ENCODE assay signal across 19 cellular contexts in genomic region chr2:179614121-179614520, GRCh38.
"Had no signal": no experiment of that assay in that cellular context is flagged by ENCODE, and none has a peak within 500 bp of the region (broad histone marks: within the 10 kb centered on the region; RNA-seq: fewer than 3 reads in every experiment).

No MANE protein-coding gene starts in this region.

- H3K27ac ChIP-seq: adrenal gland, body of pancreas, heart right ventricle, right atrium auricular region, skin epidermis, tibial nerve, uterus had no signal

- H3K36me3 ChIP-seq: adrenal gland, heart right ventricle, right atrium auricular region, tibial nerve, uterus had no signal

- H3K27me3 ChIP-seq: adrenal gland, body of pancreas, heart right ventricle, right atrium auricular region, tibial nerve, uterus had no signal

- H3K4me1 ChIP-seq: body of pancreas, right atrium auricular region, tibial nerve, uterus had no signal

- H3K9me3 ChIP-seq: adrenal gland, body of pancreas, heart right ventricle, right atrium auricular region, tibial nerve, uterus had no signal

- ATAC-seq: body of pancreas, natural killer cell, WTC11 had no signal

- H3K4me3 ChIP-seq: adrenal gland, body of pancreas, heart right ventricle, right atrium auricular region, skin epidermis, tibial nerve, uterus had no signal

- DNase-seq: activated CD4-positive, alpha-beta memory T cell treated with anti-CD3 and anti-CD28 coated beads, Interleukin-2, amount 10 ng/mL, durations not matched to agents 7 days and 5 days; activated CD4-positive, alpha-beta T cell treated with anti-CD3 and anti-CD28 coated beads for 4 hours; activated naive CD4-positive, alpha-beta T cell treated with anti-CD3 and anti-CD28 coated beads, Interleukin-2, amount 50 U/mL, for 16 hours; activated T-cell treated with anti-CD3 and anti-CD28 coated beads, Interleukin-2, amount 50 U/mL, for 24 hours; adrenal gland; effector CD8-positive, alpha-beta T cell; foreskin melanocyte; heart right ventricle; natural killer cell; stimulated activated CD4-positive, alpha-beta T cell treated with anti-CD3 and anti-CD28 coated beads, Interleukin-4, amount 100 ng/mL, for 24 hours; stimulated activated naive CD4-positive, alpha-beta T cell; substantia nigra; T-helper 2 cell; uterus had no signal
